In the genomic region with DNA sequence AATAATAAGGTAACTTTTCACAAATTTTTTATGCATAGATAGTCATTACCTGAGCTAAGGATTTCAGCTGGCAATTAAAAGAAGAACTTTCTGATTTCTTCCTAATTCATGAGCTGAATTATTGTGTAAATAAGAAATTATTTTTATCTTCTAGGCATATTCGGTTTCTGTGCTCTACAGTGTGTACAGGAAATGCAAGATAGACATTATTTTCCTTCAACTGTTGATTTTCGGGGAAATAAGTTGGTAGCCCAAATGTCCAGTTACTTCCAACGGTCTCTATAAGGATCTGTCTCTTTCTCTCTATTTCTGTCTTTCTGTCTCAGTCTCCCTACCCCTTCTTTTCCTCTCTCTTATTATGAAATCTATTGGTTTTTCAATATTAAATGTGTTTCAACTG, we compare ENCODE assay signal across 36 cellular contexts.
DNase-seq lines count a peak whose midpoint lies in the region; ATAC-seq, FAIRE-seq and TF ChIP-seq lines count a peak whose summit lies in the region.
"Had no signal": no experiment of that assay in that cellular context is flagged by ENCODE, and none has a peak within 500 bp of the region (broad histone marks: within the 10 kb centered on the region; RNA-seq: fewer than 3 reads in every experiment).

No MANE protein-coding gene starts in this region.

- TF ChIP-seq RAD21 in HepG2 (CRISPR knock-in tag; IDR thresholded peaks at IDR 0.05) (no peak), A549 (conservative IDR thresholded peaks at IDR 0.05 in 1 of 2, IDR thresholded peaks at IDR 0.05 in 1 of 2) (no peak), IMR-90 (IDR thresholded peaks at IDR 0.05; ENCODE audit: low read length) (no peak)

- TF ChIP-seq CTCF in HepG2 (CRISPR knock-in tag; IDR thresholded peaks at IDR 0.05) (no peak), right lobe of liver (IDR thresholded peaks at IDR 0.05) (no peak), A549 (IDR thresholded peaks at IDR 0.05) (no peak), IMR-90 (conservative IDR thresholded peaks at IDR 0.05; ENCODE audit: low read depth, low read length) (no peak), MCF 10A (IDR thresholded peaks at IDR 0.05; ENCODE audit: unreplicated experiment) (no peak)

- FAIRE-seq in HepG2 (lab: Jason Lieb, UNC): no peak
- no peak for FAIRE-seq in A549 (lab: Jason Lieb, UNC)
- FAIRE-seq: A204.1, D721Med had no signal

- no peaks in the 10 kb centered on the region for H3K27me3 Mint-ChIP-seq in memory B cell
- H3K27me3 Mint-ChIP-seq in MCF 10A (ENCODE audit: insufficient read depth, unreplicated experiment): no peaks in the 10 kb centered on the region
- H3K27me3 Mint-ChIP-seq: B cell; CD4-positive, alpha-beta memory T cell; CD4-positive, alpha-beta T cell; CD4-positive, CD25-positive, alpha-beta regulatory T cell had no signal

- H3K23ac ChIP-seq in IMR-90 (ENCODE audit: low read depth, low read length): no peak overlapping the region

- H3K27ac Mint-ChIP-seq in memory B cell: peak overlapping the region; percentile 3
- no peak overlapping the region for H3K27ac Mint-ChIP-seq in MCF 10A (ENCODE audit: low read depth, unreplicated experiment)
- H3K27ac Mint-ChIP-seq: B cell; CD14-positive monocyte; CD4-positive, alpha-beta memory T cell; CD4-positive, alpha-beta T cell; CD4-positive, CD25-positive, alpha-beta regulatory T cell; CD8-positive, alpha-beta memory T cell; CD8-positive, alpha-beta T cell had no signal

- no peaks in the 10 kb centered on the region for H3K9me3 ChIP-seq in HepG2 (ENCODE audit: low read length)
- no peaks in the 10 kb centered on the region for H3K9me3 ChIP-seq in right lobe of liver
- no peaks in the 10 kb centered on the region for H3K9me3 ChIP-seq in A549
- no peaks in the 10 kb centered on the region for H3K9me3 ChIP-seq in IMR-90 (ENCODE audit: control insufficient read depth, insufficient read depth, low read length)
- H3K9me3 ChIP-seq: BE2C; BLaER1; BLaER1 treated with 17β-estradiol and CSF1 and Interleukin-3, amounts not matched to agents 10 nM and 100 nM; Caco-2 had no signal

- H3K18ac ChIP-seq in IMR-90 (ENCODE audit: low read depth, low read length): no peak overlapping the region

- H3K36me3 Mint-ChIP-seq in memory B cell: no peaks in the 10 kb centered on the region
- H3K36me3 Mint-ChIP-seq in MCF 10A (ENCODE audit: insufficient read depth, unreplicated experiment): no peaks in the 10 kb centered on the region
- H3K36me3 Mint-ChIP-seq: CD14-positive monocyte; CD4-positive, alpha-beta memory T cell; CD4-positive, CD25-positive, alpha-beta regulatory T cell; CD8-positive, alpha-beta memory T cell; CD8-positive, alpha-beta T cell had no signal

- CTCF ChIA-PET in HepG2 (lab: Yijun Ruan, JAX; ENCODE audit: low intra/inter-chr PET ratio, low total read pairs): no interaction called here
- CTCF ChIA-PET in A549 (lab: Yijun Ruan, JAX): no interaction called here
- CTCF ChIA-PET in IMR-90 (lab: Yijun Ruan, JAX): no interaction called here
- CTCF ChIA-PET in MCF 10A (lab: Yijun Ruan, JAX): no interaction called here

- TF ChIP-seq EP300 in HepG2 (IDR thresholded peaks at IDR 0.05; ENCODE audit: low read depth in 2 of 2, low read length in 2 of 2): no peak
- TF ChIP-seq EP300 in HepG2 (CRISPR knock-in tag; IDR thresholded peaks at IDR 0.05; ENCODE audit: borderline replicate concordance): no peak
- no peak for TF ChIP-seq EP300 in A549 (IDR thresholded peaks at IDR 0.05)

- dilution Hi-C loops in IMR-90 (cut with HindIII; ENCODE audit: low sequenced_read_pairs, unreplicated experiment): no loop called here

- H3K4ac ChIP-seq in IMR-90 (ENCODE audit: low read depth, low read length): no peak overlapping the region

- H2AK9ac ChIP-seq in IMR-90 (replicated peaks; ENCODE audit: low read depth, low read length, poor library complexity): no peak overlapping the region

- no peak overlapping the region for H3K4me3 ChIP-seq in HepG2 (replicated peaks in 1 of 3; ENCODE audit: insufficient read depth in 1 of 3, low read depth in 2 of 3, low read length in 3 of 3)
- no peak overlapping the region for H3K4me3 ChIP-seq in right lobe of liver
- no peak overlapping the region for H3K4me3 ChIP-seq in A549
- no peak overlapping the region for H3K4me3 ChIP-seq in IMR-90 (ENCODE audit: insufficient read depth, low read depth, low read length)
- H3K4me3 ChIP-seq: BLaER1; BLaER1 treated with 17β-estradiol and CSF1 and Interleukin-3, amounts not matched to agents 10 nM and 100 nM had no signal

- no peak overlapping the region for H3K56ac ChIP-seq in IMR-90 (ENCODE audit: extremely low read depth, insufficient read depth, low read length)

- H3K4me2 ChIP-seq in HepG2 (ENCODE audit: low read depth, low read length): no peak overlapping the region
- H3K4me2 ChIP-seq in A549: no peak overlapping the region
- H3K4me2 ChIP-seq in IMR-90 (ENCODE audit: low read depth, low read length): no peak overlapping the region
- H3K4me2 ChIP-seq: BLaER1; BLaER1 treated with 17β-estradiol and CSF1 and Interleukin-3, amounts not matched to agents 10 nM and 100 nM had no signal

- no peak overlapping the region for H2BK20ac ChIP-seq in IMR-90 (ENCODE audit: low read depth, low read length)

- H2BK120ac ChIP-seq in IMR-90 (ENCODE audit: low read depth, low read length): no peak overlapping the region

- H3K27ac ChIP-seq in HepG2 (ENCODE audit: extremely low read length, insufficient read depth, low read length) (no peak overlapping the region), right lobe of liver (no peak overlapping the region), A549 (no peak overlapping the region), IMR-90 (ENCODE audit: insufficient read depth, low read length) (no peak overlapping the region)
- H3K27ac ChIP-seq: 22Rv1; BLaER1; BLaER1 treated with 17β-estradiol and CSF1 and Interleukin-3, amounts not matched to agents 10 nM and 100 nM; C4-2B had no signal

- no peaks in the 10 kb centered on the region for H3K4me1 Mint-ChIP-seq in memory B cell
- no peaks in the 10 kb centered on the region for H3K4me1 Mint-ChIP-seq in MCF 10A (ENCODE audit: insufficient read depth, unreplicated experiment)
- H3K4me1 Mint-ChIP-seq: B cell; CD14-positive monocyte; CD4-positive, alpha-beta memory T cell; CD4-positive, CD25-positive, alpha-beta regulatory T cell; CD8-positive, alpha-beta memory T cell had no signal

- H3K79me1 ChIP-seq in IMR-90 (ENCODE audit: low read depth in 1 of 2, low read length in 2 of 2): no peaks in the 10 kb centered on the region

- H4K20me1 ChIP-seq in HepG2 (ENCODE audit: insufficient read depth, low read length): no peaks in the 10 kb centered on the region
- H4K20me1 ChIP-seq in IMR-90 (ENCODE audit: insufficient read depth, low read length): no peaks in the 10 kb centered on the region
- H4K20me1 ChIP-seq: BLaER1; BLaER1 treated with 17β-estradiol and CSF1 and Interleukin-3, amounts not matched to agents 10 nM and 100 nM had no signal

- no peak overlapping the region for H4K91ac ChIP-seq in IMR-90 (ENCODE audit: insufficient read depth, low read depth, low read length)

- H2BK5ac ChIP-seq in IMR-90 (ENCODE audit: low read depth, low read length, poor library complexity, severe bottlenecking): no peak overlapping the region

- in situ Hi-C loops in HepG2 (cut with HindIII; ENCODE audit: extremely low pct_ligation_motif_present, low pct_unique_long_range_greater_than_20kb) (no loop called here), IMR-90 (cut with MboI; ENCODE audit: low sequenced_read_pairs) (loop anchor here (25.0 kb wide), 2 partner anchors 110 to 235 kb away; no protein-coding TSS in a partner anchor)

- H2AFZ ChIP-seq in HepG2 (ENCODE audit: low read length) (no peak overlapping the region), IMR-90 (replicated peaks; ENCODE audit: low read length, poor library complexity) (no peak overlapping the region)

- H2AK5ac ChIP-seq in IMR-90 (ENCODE audit: low read depth, low read length): no peak overlapping the region

- H3K4me1 ChIP-seq in HepG2 (ENCODE audit: insufficient read depth, low read length) (no peaks in the 10 kb centered on the region), right lobe of liver (no peaks in the 10 kb centered on the region), A549 (no peaks in the 10 kb centered on the region), IMR-90 (ENCODE audit: control insufficient read depth, insufficient read depth, low read length) (no peaks in the 10 kb centered on the region)
- H3K4me1 ChIP-seq: BE2C; BLaER1; BLaER1 treated with 17β-estradiol and CSF1 and Interleukin-3, amounts not matched to agents 10 nM and 100 nM; Caco-2 had no signal

- 7% methylated on average over 3 of the region's 3 CpGs for WGBS in HepG2 (ENCODE audit: low lambda C conversion rate)
- WGBS in right lobe of liver (ENCODE audit: insufficient coverage, low coverage, low lambda C conversion rate, missing lambda C conversion rate): 66% methylated on average over 3 of the region's 3 CpGs
- 5% methylated on average over 3 of the region's 3 CpGs for WGBS in A549 (ENCODE audit: missing lambda C conversion rate)
- WGBS in IMR-90 (ENCODE audit: extremely low coverage in 2 of 2, insufficient read length in 1 of 2), 2 experiments: no CpG with 5 or more reads among the region's 3 CpGs

- no peak overlapping the region for H4K8ac ChIP-seq in IMR-90 (ENCODE audit: low read depth in 2 of 2, low read length in 2 of 2)

- H2BK15ac ChIP-seq in IMR-90 (ENCODE audit: low read depth, low read length): no peak overlapping the region

- BruUV-seq in HepG2 (replicated peaks; lab: Mats Ljungman, UMichigan) (no TSS peak), IMR-90 (replicated peaks; lab: Mats Ljungman, UMichigan) (no TSS peak), MCF 10A (replicated peaks; lab: Mats Ljungman, UMichigan) (no TSS peak)

- no peak overlapping the region for H3K9ac ChIP-seq in HepG2 (ENCODE audit: insufficient read depth, low read depth, low read length)
- no peak overlapping the region for H3K9ac ChIP-seq in IMR-90 (ENCODE audit: low read depth, low read length)
- H3K9ac ChIP-seq: BLaER1; BLaER1 treated with 17β-estradiol and CSF1 and Interleukin-3, amounts not matched to agents 10 nM and 100 nM had no signal

- DNase-seq in HepG2 (ENCODE audit: low spot score) (no peak), right lobe of liver (no peak), A549 (ENCODE audit: low read depth in 1 of 2, low spot score in 1 of 2) (no peak), IMR-90 (no peak), memory B cell (ENCODE audit: low spot score in 2 of 2) (no peak), MCF 10A (ENCODE audit: unreplicated experiment) (no peak)
- no peak for DNase-seq in stimulated activated CD4-positive, alpha-beta T cell treated with anti-CD3 and anti-CD28 coated beads, Interleukin-1b, Interleukin-23, amount 100 ng/mL, for 48 hours
- DNase-seq: 8988T; ACHN; AML-193; BE2C; C1 segment of cervical spinal cord; Caco-2; Calu3; CD4-positive, alpha-beta memory T cell; CD4-positive, alpha-beta T cell; CD4-positive, CD25-positive, alpha-beta regulatory T cell; CD8-positive, alpha-beta memory T cell; CD8-positive, alpha-beta T cell; COR-L47; DMS 273 treated with DMSO at 0.1 percent for 48 hours; DMS153; DMS53; DMS79; DMS79 treated with DMSO at 0.1 percent for 48 hours; DND-41; EL had no signal

- H3K14ac ChIP-seq in IMR-90 (replicated peaks; ENCODE audit: low read depth, low read length): no peak overlapping the region

- POLR2A ChIA-PET in HepG2 (lab: Yijun Ruan, JAX) (no interaction called here), A549 (lab: Yijun Ruan, JAX) (no interaction called here), IMR-90 (lab: Charles Lee; ENCODE audit: unreplicated experiment) (no interaction called here), MCF 10A (lab: Yijun Ruan, JAX) (no interaction called here)

- ATAC-seq in HepG2 (no peak), right lobe of liver (no peak), A549 (no peak), IMR-90 (ENCODE audit: low read depth) (no peak), memory B cell (ENCODE audit: low read depth) (no peak), HG03159 (IDR thresholded peaks at IDR 0.05; ENCODE audit: unreplicated experiment) (no peak)
- ATAC-seq: CD8-positive, alpha-beta T cell had no signal

- no peak overlapping the region for H3K4me3 Mint-ChIP-seq in memory B cell
- no peak overlapping the region for H3K4me3 Mint-ChIP-seq in MCF 10A (ENCODE audit: unreplicated experiment)
- H3K4me3 Mint-ChIP-seq: B cell; CD14-positive monocyte; CD4-positive, alpha-beta memory T cell; CD4-positive, alpha-beta T cell; CD4-positive, CD25-positive, alpha-beta regulatory T cell; CD8-positive, alpha-beta memory T cell; CD8-positive, alpha-beta T cell had no signal

- no peaks in the 10 kb centered on the region for H3K79me2 ChIP-seq in HepG2 (ENCODE audit: insufficient read depth, low read length)

- H3K9me1 ChIP-seq in IMR-90 (ENCODE audit: insufficient read depth, low read length): no peaks in the 10 kb centered on the region

- H3K9me3 Mint-ChIP-seq in memory B cell: no peaks in the 10 kb centered on the region
- H3K9me3 Mint-ChIP-seq in MCF 10A (ENCODE audit: unreplicated experiment): peaks cover 20% of the 10 kb centered on the region
- H3K9me3 Mint-ChIP-seq: CD4-positive, alpha-beta memory T cell; CD4-positive, alpha-beta T cell; CD8-positive, alpha-beta memory T cell; CD8-positive, alpha-beta T cell had no signal

- H3K36me3 ChIP-seq in HepG2 (replicated peaks in 1 of 2; ENCODE audit: control insufficient read depth in 1 of 2, insufficient read depth in 2 of 2, low read length in 2 of 2): no peaks in the 10 kb centered on the region
- H3K36me3 ChIP-seq in right lobe of liver: no peaks in the 10 kb centered on the region
- H3K36me3 ChIP-seq in IMR-90 (ENCODE audit: control insufficient read depth, insufficient read depth, low read length): no peaks in the 10 kb centered on the region
- H3K36me3 ChIP-seq: BE2C; BLaER1; BLaER1 treated with 17β-estradiol and CSF1 and Interleukin-3, amounts not matched to agents 10 nM and 100 nM had no signal

- TF ChIP-seq POLR2A in HepG2 (IDR thresholded peaks at IDR 0.05; ENCODE audit: insufficient read depth in 1 of 2, low read depth in 2 of 2, low read length in 2 of 2) (no peak), right lobe of liver (IDR thresholded peaks at IDR 0.05) (no peak), A549 (IDR thresholded peaks at IDR 0.05; ENCODE audit: low read length) (no peak), IMR-90 (IDR thresholded peaks at IDR 0.05; ENCODE audit: low read depth, low read length) (no peak)

- H4K5ac ChIP-seq in IMR-90 (ENCODE audit: low read depth, low read length): no peak overlapping the region

- no peaks in the 10 kb centered on the region; a peak in 1 of 5 replicates for H3K27me3 ChIP-seq in HepG2 (ENCODE audit: control insufficient read depth in 1 of 2, insufficient read depth in 2 of 2, low read length in 2 of 2)
- H3K27me3 ChIP-seq in right lobe of liver: no peaks in the 10 kb centered on the region
- no peaks in the 10 kb centered on the region for H3K27me3 ChIP-seq in IMR-90 (ENCODE audit: control insufficient read depth, insufficient read depth, low read length)
- H3K27me3 ChIP-seq: BE2C; BLaER1; BLaER1 treated with 17β-estradiol and CSF1 and Interleukin-3, amounts not matched to agents 10 nM and 100 nM had no signal

- intact Hi-C loops in HepG2 (cut with micrococcal nuclease; ENCODE audit: unreplicated experiment): no loop called here
- intact Hi-C loops in right lobe of liver (cut with DNase I): no loop called here
- intact Hi-C loops in IMR-90 (cut with micrococcal nuclease): no loop called here
- intact Hi-C loops in MCF 10A (cut with micrococcal nuclease): no loop called here
